8 cellular contexts compared by ENCODE assay signal in genomic region chr16:30893082-30893743, GRCh38. TPM values are rescaled to one million over a fixed set of nuclear protein-coding genes. Genes with fewer than 3 reads are reported as not detected.
DNase-seq lines count a peak whose midpoint lies in the region; ATAC-seq and TF ChIP-seq lines count a peak whose summit lies in the region.

No MANE protein-coding gene starts in this region.

- H3K4me1 ChIP-seq in KMS-11 (ENCODE audit: low read depth, poor library complexity, severe bottlenecking): peaks cover 12% of the 10 kb centered on the region
- peaks cover 6 to 7% of the 10 kb centered on the region in 2 donors for H3K4me1 ChIP-seq in uterus

- TF ChIP-seq CTCF in KMS-11 (conservative IDR thresholded peaks at IDR 0.05; ENCODE audit: low read depth, low read length): no peak
- TF ChIP-seq CTCF in brain microvascular endothelial cell (IDR thresholded peaks at IDR 0.05; ENCODE audit: low read depth, low read length, missing control alignments): no peak
- TF ChIP-seq CTCF in uterus (IDR thresholded peaks at IDR 0.05): no peak

- peak overlapping the region; percentile 89 for H3K4me3 Mint-ChIP-seq in memory B cell

- H3K4me3 ChIP-seq in KMS-11 (IDR thresholded peaks at IDR 0.05; ENCODE audit: insufficient read depth, low read depth, low read length): no peak overlapping the region
- peak overlapping the region; percentile 88 for H3K4me3 ChIP-seq in brain microvascular endothelial cell (ENCODE audit: low read depth, low read length)
- peak overlapping the region; percentile 65 to 67 for H3K4me3 ChIP-seq in uterus

- H3K4me2 ChIP-seq in KMS-11: peak overlapping the region; percentile 94

- no peak overlapping the region for H3K27ac ChIP-seq in KMS-11
- peak overlapping the region; percentile 19 for H3K27ac ChIP-seq in brain microvascular endothelial cell
- peak overlapping the region; percentile 99 to 100 for H3K27ac ChIP-seq in uterus

- H3K27me3 Mint-ChIP-seq in memory B cell: no peaks in the 10 kb centered on the region

- DNase-seq in activated gamma-delta T cell treated with Interleukin-2 at 50 U/mL for 16 hours (peak; percentile 19), activated gamma-delta T cell (lab: John Stamatoyannopoulos, UW) (no peak), brain microvascular endothelial cell (no peak), memory B cell (ENCODE audit: low spot score in 2 of 2) (no peak), uterus (peak in 1 of 2 donors; percentile 46), GF-D8 (lab: John Stamatoyannopoulos, UW) (no peak), pons (ENCODE audit: low spot score) (no peak)

- peaks cover 10% of the 10 kb centered on the region for H3K36me3 Mint-ChIP-seq in memory B cell

- H3K9me3 Mint-ChIP-seq in memory B cell: no peaks in the 10 kb centered on the region

- intact Hi-C loops in uterus (cut with DNase I; ENCODE audit: low total_unique reads): no loop called here

- H3K9me3 ChIP-seq in uterus: no peaks in the 10 kb centered on the region

- no peaks in the 10 kb centered on the region for H3K27me3 ChIP-seq in KMS-11 (ENCODE audit: insufficient read depth, low read depth)
- H3K27me3 ChIP-seq in brain microvascular endothelial cell (replicated peaks): no peaks in the 10 kb centered on the region
- H3K27me3 ChIP-seq in uterus: no peaks in the 10 kb centered on the region

- ATAC-seq in memory B cell (ENCODE audit: low read depth): peak; percentile 3

- H4K20me1 ChIP-seq in KMS-11 (ENCODE audit: insufficient read depth): no peaks in the 10 kb centered on the region

- H3K36me3 ChIP-seq in KMS-11 (ENCODE audit: insufficient read depth) (no peaks in the 10 kb centered on the region), brain microvascular endothelial cell (replicated peaks) (peaks cover 11% of the 10 kb centered on the region), uterus (no peaks in the 10 kb centered on the region)

- no peak for TF ChIP-seq POLR2A in uterus (IDR thresholded peaks at IDR 0.05)

- in situ Hi-C loops in brain microvascular endothelial cell (cut with HindIII; ENCODE audit: low pct_ligation_motif_present, low sequenced_read_pairs): loop anchor here (25.0 kb wide), 1 partner anchor 106 kb away; the partner anchor contains the start of gene ZNF629

- peak overlapping the region; percentile 62; the same call in 1 of the 2 replicates for H3K9ac ChIP-seq in KMS-11

- peaks cover 36% of the 10 kb centered on the region for H3K4me1 Mint-ChIP-seq in memory B cell

- peak overlapping the region; percentile 91 for H2AFZ ChIP-seq in KMS-11 (ENCODE audit: low read depth)

- no peaks in the 10 kb centered on the region for H3K79me2 ChIP-seq in KMS-11 (ENCODE audit: insufficient read depth, low read depth)

- H3K27ac Mint-ChIP-seq in memory B cell: peak overlapping the region; percentile 81

RNA-seq across cellular contexts. Expression of gene BCL7C, which starts 0.7 kb away (rescaled TPM):
- 10 to 100 TPM; 16.5 to 44.8 (median 35.2) TPM for total RNA-seq in uterus

RNA-seq across cellular contexts. Expression of gene CTF1, which starts 3.2 kb away (rescaled TPM):
- total RNA-seq in uterus: 10 to 100 TPM in 2 of 4 donors, 1 to 10 TPM in 1, not detected in 1; 2.3 to 20.6 (median 13.8) TPM

RNA-seq across cellular contexts. Expression of gene FBXL19, which starts 30.2 kb away (rescaled TPM):
- 10 to 100 TPM in 3 of 4 donors, 1 to 10 TPM in 1; 3.8 to 25.4 (median 19.0) TPM for total RNA-seq in uterus

RNA-seq across cellular contexts. Expression of gene ORAI3, which starts 55.7 kb away (rescaled TPM):
- total RNA-seq in uterus: 10 to 100 TPM; 21.7 to 65.0 (median 27.9) TPM
